In the genomic region with DNA sequence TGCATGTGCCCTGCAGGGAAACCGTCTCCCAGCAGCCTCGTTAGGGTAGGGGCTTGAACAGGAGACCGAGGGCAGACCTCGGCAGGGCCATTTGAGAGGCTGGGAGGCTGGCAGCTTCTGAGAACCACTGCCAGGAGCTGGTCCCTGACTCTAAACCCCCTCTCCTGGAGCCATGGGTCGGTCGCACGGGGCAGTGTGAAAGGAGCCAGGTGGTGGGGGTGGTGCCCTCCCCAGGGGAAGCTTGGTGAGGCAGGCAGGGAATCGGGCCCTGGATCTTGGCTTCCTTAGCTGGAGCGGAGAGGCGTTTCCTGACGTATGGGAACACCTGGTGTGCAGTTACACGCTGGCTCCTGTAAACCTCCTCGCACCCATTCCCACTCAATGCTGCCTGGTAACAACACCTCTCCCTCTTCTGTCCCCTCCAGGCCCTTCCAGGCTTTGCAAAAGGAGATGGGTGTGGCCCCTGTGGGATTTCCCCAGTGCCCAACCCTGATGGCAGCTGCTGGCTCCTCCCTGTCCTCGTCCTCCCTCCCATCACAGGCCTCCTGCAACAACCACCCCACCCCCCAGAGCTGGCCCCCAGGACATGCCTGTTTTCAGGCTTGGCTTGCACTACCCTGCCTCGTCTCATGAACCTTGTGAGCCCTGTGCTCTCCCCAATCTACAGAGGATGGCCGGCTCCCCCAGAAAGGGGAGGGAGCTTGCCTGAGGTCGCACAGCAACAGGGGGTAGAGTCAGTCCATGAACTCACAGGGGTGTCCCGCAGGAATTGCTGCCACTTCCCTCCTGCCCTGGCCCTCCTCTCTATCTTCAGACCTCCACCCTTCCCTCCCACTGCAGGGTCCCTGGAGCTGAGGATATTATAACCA, we compare ENCODE assay signal across 12 cellular contexts. TPM values are rescaled to one million over a fixed set of nuclear protein-coding genes. Genes with fewer than 3 reads are reported as not detected.
DNase-seq lines count a peak whose midpoint lies in the region; ATAC-seq, FAIRE-seq and TF ChIP-seq lines count a peak whose summit lies in the region.
"Had no signal": no experiment of that assay in that cellular context is flagged by ENCODE, and none has a peak within 500 bp of the region (broad histone marks: within the 10 kb centered on the region; RNA-seq: fewer than 3 reads in every experiment).

No MANE protein-coding gene starts in this region.

- DNase-seq in cardiac septum (ENCODE audit: low spot score) (peak; percentile 56), right cardiac atrium (no peak), SHP77 (lab: John Stamatoyannopoulos, UW) (peak; percentile 66 to 79), left colon (peak; percentile 54 to 66), urothelium cell line (ENCODE audit: low spot score) (peak; percentile 3), D721Med (ENCODE audit: insufficient read length, low spot score) (no peak), ascending aorta (ENCODE audit: low spot score in 2 of 2) (no peak)
- DNase-seq in activated CD4-positive, alpha-beta T cell treated with anti-CD3 and anti-CD28 coated beads, Interleukin-2, amount 50 U/mL, for 1 hour: no peak
- DNase-seq: activated CD8-positive, alpha-beta T cell treated with anti-CD3 and anti-CD28 coated beads for 36 hours; amniotic stem cell had no signal

- no peaks in the 10 kb centered on the region for H3K9me3 ChIP-seq in right cardiac atrium (ENCODE audit: control insufficient read depth, low read length)
- H3K9me3 ChIP-seq in ascending aorta: no peaks in the 10 kb centered on the region

- no peak overlapping the region for H3K27ac ChIP-seq in right cardiac atrium (ENCODE audit: low read length)
- H3K27ac ChIP-seq in ascending aorta: no peak overlapping the region

- peaks cover 4% of the 10 kb centered on the region for H3K4me1 ChIP-seq in right cardiac atrium (ENCODE audit: control insufficient read depth, insufficient read depth, low read length)
- H3K4me1 ChIP-seq in ascending aorta: no peaks in the 10 kb centered on the region

- 76% methylated on average over 18 of the region's 18 CpGs for WGBS in right cardiac atrium

- ATAC-seq in right cardiac atrium: no peak
- ATAC-seq in left colon: peak; percentile 71
- ATAC-seq: activated CD8-positive, alpha-beta T cell treated with anti-CD3 and anti-CD28 coated beads for 36 hours had no signal

- H3K27me3 ChIP-seq in right cardiac atrium (ENCODE audit: control insufficient read depth, insufficient read depth) (no peaks in the 10 kb centered on the region), ascending aorta (no peaks in the 10 kb centered on the region)

- intact Hi-C loops in cardiac septum (cut with DNase I) (no loop called here), right cardiac atrium (cut with DNase I) (no loop called here), left colon (cut with DNase I, micrococcal nuclease) (no loop called here), ascending aorta (cut with DNase I) (no loop called here)

- no peak for FAIRE-seq in urothelium cell line (lab: Jason Lieb, UNC)
- FAIRE-seq in D721Med (lab: Jason Lieb, UNC): no peak
- FAIRE-seq: endometrium had no signal

- TF ChIP-seq CTCF in D721Med (IDR thresholded peaks at IDR 0.05; ENCODE audit: insufficient read depth, missing control alignments): no peak
- no peak for TF ChIP-seq CTCF in ascending aorta (IDR thresholded peaks at IDR 0.05)

- H3K36me3 ChIP-seq in ascending aorta: no peaks in the 10 kb centered on the region

- H3K4me3 ChIP-seq in right cardiac atrium (ENCODE audit: low read length): no peak overlapping the region
- H3K4me3 ChIP-seq in ascending aorta: no peak overlapping the region

RNA-seq across cellular contexts. Expression of a gene that starts 24.4 kb away (rescaled TPM):
- total RNA-seq in cardiac septum (5.5 TPM), right cardiac atrium (under 1 TPM; 0.11 to 0.91 (median 0.66) TPM), left colon (under 1 TPM; 0.12 to 0.84 TPM), ascending aorta (9.4 TPM)
- 2.2 TPM for polyA plus RNA-seq in right cardiac atrium
- total RNA-seq: NCI-H460 had no signal

RNA-seq across cellular contexts. Expression of a gene that starts 46.4 kb away (rescaled TPM):
- total RNA-seq in cardiac septum (not detected), right cardiac atrium (not detected), left colon (under 1 TPM; 0.31 to 0.45 TPM), ascending aorta (not detected)
- not detected for polyA plus RNA-seq in right cardiac atrium
- total RNA-seq: NCI-H460 had no signal

RNA-seq across cellular contexts. Expression of a gene that starts 53.3 kb away (rescaled TPM):
- 1.3 TPM for total RNA-seq in cardiac septum
- total RNA-seq in right cardiac atrium: 1 to 10 TPM; 1.2 to 2.6 (median 1.4) TPM
- 2.2 TPM for polyA plus RNA-seq in right cardiac atrium
- 1 to 10 TPM; 1.7 to 1.9 TPM for total RNA-seq in left colon
- total RNA-seq in ascending aorta: 7.2 TPM

RNA-seq across cellular contexts. Expression of a gene that starts 57.2 kb away (rescaled TPM):
- total RNA-seq in cardiac septum (6.6 TPM), right cardiac atrium (1 to 10 TPM; 1.7 to 3.1 (median 2.0) TPM), left colon (1 to 10 TPM; 3.0 to 5.3 TPM), ascending aorta (9.4 TPM)
- polyA plus RNA-seq in right cardiac atrium: 1.1 TPM
- total RNA-seq: NCI-H460 had no signal

Comparison
In these comparisons a context has a peak if more than half of its experiments do, and no peak if none do; other contexts are left out.
1. DNase-seq: peak in cardiac septum (single experiment), SHP77 (2 of 2), left colon (2 of 2) and urothelium cell line (single experiment); none in right cardiac atrium (0 of 3), D721Med (single experiment), activated CD4-positive, alpha-beta T cell treated with anti-CD3 and anti-CD28 coated beads, Interleukin-2, amount 50 U/mL, for 1 hour (single experiment) and ascending aorta (0 of 2).